12 cellular contexts compared by ENCODE assay signal in genomic region chr5:132499440-132500243, GRCh38. TPM values are rescaled to one million over a fixed set of nuclear protein-coding genes. Genes with fewer than 3 reads are reported as not detected.
A peak's percentile ranks its signal among the peaks of the same experiment; 100 is the strongest.
DNase-seq lines count a peak whose midpoint lies in the region; ATAC-seq and TF ChIP-seq lines count a peak whose summit lies in the region.
"Had no signal": no experiment of that assay in that cellular context is flagged by ENCODE, and none has a peak within 500 bp of the region (broad histone marks: within the 10 kb centered on the region; RNA-seq: fewer than 3 reads in every experiment).

No MANE protein-coding gene starts in this region.

- no peak for ATAC-seq in RWPE2 (ENCODE audit: low read depth)
- ATAC-seq in GM19324 (IDR thresholded peaks at IDR 0.05; ENCODE audit: low FRiP score, unreplicated experiment) = no peak

- H3K27me3 ChIP-seq in RWPE2 (ENCODE audit: insufficient read depth, poor library complexity, severe bottlenecking) = no peaks in the 10 kb centered on the region
- H3K27me3 ChIP-seq in prostate gland (replicated peaks; ENCODE audit: insufficient read depth) = no peaks in the 10 kb centered on the region

- H3K4me3 ChIP-seq in RWPE2 (ENCODE audit: severe bottlenecking) = no peak overlapping the region
- H3K4me3 ChIP-seq in prostate gland = no peak overlapping the region

- TF ChIP-seq POLR2A in prostate gland (IDR thresholded peaks at IDR 0.05) = no peak

- intact Hi-C loops in prostate gland (cut with DNase I) = loop anchor here (2.0 to 10.0 kb wide), 3 partner anchors 81 to 245 kb away; partner anchors contain the start of genes PDLIM4 and SLC22A4

- no peaks in the 10 kb centered on the region for H3K9me3 ChIP-seq in RWPE2 (ENCODE audit: severe bottlenecking)
- H3K9me3 ChIP-seq in prostate gland = no peaks in the 10 kb centered on the region

- WGBS in prostate gland = 77% methylated on average over 9 of the region's 9 CpGs

- H3K36me3 ChIP-seq in RWPE2 (ENCODE audit: low read depth) (no peaks in the 10 kb centered on the region), prostate gland (no peaks in the 10 kb centered on the region)

- in situ Hi-C loops in GM13977 (cut with MboI; ENCODE audit: low pct_unique_long_range_greater_than_20kb, low sequenced_read_pairs, unreplicated experiment) = loop anchor here (10.0 kb wide), 1 partner anchor 115 kb away; no protein-coding TSS in a partner anchor

- DNase-seq in D341Med (ENCODE audit: low spot score) (peak; percentile 3), RWPE2 (ENCODE audit: low spot score) (no peak), epithelial cell of prostate (ENCODE audit: low read depth, low spot score) (no peak), prostate gland (ENCODE audit: low spot score) (peak; percentile 3), GM13977 (ENCODE audit: low spot score) (no peak), EL (no peak), iPS-NIHi7 (ENCODE audit: extremely low spot score) (no peak)
- DNase-seq: amniotic stem cell; kidney glomerular epithelial cell; NK-92 treated with Interleukin-12 subunit alpha and Interleukin-12 subunit beta, amount 100 ng/mL, for 24 hours had no signal

- H3K4me1 ChIP-seq in RWPE2 (ENCODE audit: insufficient read depth, poor library complexity, severe bottlenecking) (peaks cover 25% of the 10 kb centered on the region), prostate gland (replicated peaks) (no peaks in the 10 kb centered on the region)

- H3K27ac ChIP-seq in RWPE2 (ENCODE audit: poor library complexity, severe bottlenecking) (peak overlapping the region; percentile 82), epithelial cell of prostate (peak overlapping the region; percentile 83), prostate gland (no peak overlapping the region)

- TF ChIP-seq CTCF in RWPE2 (IDR thresholded peaks at IDR 0.05; ENCODE audit: poor library complexity, severe bottlenecking) (no peak), prostate gland (IDR thresholded peaks at IDR 0.05) (no peak), GM13977 (IDR thresholded peaks at IDR 0.05; ENCODE audit: extremely low read depth, insufficient read depth, missing control alignments) (no peak)

RNA-seq across cellular contexts. Expression of gene IRF1, which starts 9.1 kb away (rescaled TPM):
- total RNA-seq in prostate gland = 10 to 100 TPM; 42.2 to 47.0 TPM

RNA-seq across cellular contexts. Expression of gene IL5, which starts 43.7 kb away (rescaled TPM):
- total RNA-seq in prostate gland = not detected
- total RNA-seq: fibroblast of lung had no signal

RNA-seq across cellular contexts. Expression of gene RAD50, which starts 57.1 kb away (rescaled TPM):
- total RNA-seq in prostate gland = 10 to 100 TPM; 20.2 to 37.0 TPM

Comparison
In these comparisons a context has a peak if more than half of its experiments do, and no peak if none do; other contexts are left out.
1. DNase-seq: peak in D341Med (single experiment) and prostate gland (single experiment); none in RWPE2 (single experiment), epithelial cell of prostate (single experiment), GM13977 (single experiment), EL (single experiment) and iPS-NIHi7 (single experiment).
2. H3K27ac ChIP-seq: peak in RWPE2 (single experiment) and epithelial cell of prostate (single experiment); none in prostate gland (0 of 2).